ENCODE assay signal across 1 cellular context in genomic region chr12:88172844-88173407, GRCh38.
TF ChIP-seq lines count a peak whose summit lies in the region.

No MANE protein-coding gene starts in this region.

TF ChIP-seq in IMR-90, 13 proteins besides CTCF, POLR2A, EP300 and RAD21 (continued from another document):
- no peak for TF ChIP-seq RCOR1 (IDR thresholded peaks at IDR 0.05; ENCODE audit: insufficient replicate concordance, low read length)
- no peak for TF ChIP-seq MAFK (IDR thresholded peaks at IDR 0.05; ENCODE audit: low read depth, low read length)
- no peak for TF ChIP-seq RFX5 (IDR thresholded peaks at IDR 0.05; ENCODE audit: low read depth, low read length)
- no peak for TF ChIP-seq MAZ (IDR thresholded peaks at IDR 0.05; ENCODE audit: borderline replicate concordance, low read depth, low read length)
- TF ChIP-seq BHLHE40 (IDR thresholded peaks at IDR 0.05; ENCODE audit: low read depth, low read length) = no peak
- TF ChIP-seq USF2 (IDR thresholded peaks at IDR 0.05; ENCODE audit: low read depth, low read length) = no peak
